In genomic region chr6:44222987-44223470, GRCh38 we compare ENCODE assay signal across 1 cellular context.
TF ChIP-seq lines count a peak whose summit lies in the region.

No MANE protein-coding gene starts in this region.

TF ChIP-seq in HepG2, 621 proteins besides CTCF, POLR2A, EP300 and RAD21:
- 0 out of 2 replicates have a peak, but pooled peaks have one; percentile 16 for TF ChIP-seq PCBP1 (IDR thresholded peaks at IDR 0.05; ENCODE audit: borderline replicate concordance, low read depth, low read length)
- no peak for TF ChIP-seq CENPX (CRISPR knock-in tag; IDR thresholded peaks at IDR 0.05)
- no peak for TF ChIP-seq AGO2 (optimal IDR thresholded peaks at IDR 0.05; ENCODE audit: low read depth, low read length)
- 0 out of 2 replicates have a peak, but pooled peaks have one; percentile 13 for TF ChIP-seq ZNF501 (CRISPR knock-in tag; IDR thresholded peaks at IDR 0.05)
- TF ChIP-seq ZNF83 (CRISPR knock-in tag; IDR thresholded peaks at IDR 0.05; ENCODE audit: borderline replicate concordance) = no peak; the same call in 1 of the 2 replicates
- peak; percentile 42 for TF ChIP-seq SRSF1 (optimal IDR thresholded peaks at IDR 0.05; ENCODE audit: low read depth, low read length)
- no peak for TF ChIP-seq ZNF431 (CRISPR knock-in tag; IDR thresholded peaks at IDR 0.05; ENCODE audit: borderline replicate concordance, low read depth)
- TF ChIP-seq SAFB2 (CRISPR knock-in tag; IDR thresholded peaks at IDR 0.05; ENCODE audit: borderline replicate concordance, low read depth) = 0 out of 2 replicates have a peak, but pooled peaks have one; percentile 0
- TF ChIP-seq ONECUT2 (CRISPR knock-in tag; IDR thresholded peaks at IDR 0.05) = no peak
- TF ChIP-seq ZSCAN5A (CRISPR knock-in tag; IDR thresholded peaks at IDR 0.05; ENCODE audit: borderline replicate concordance) = no peak
- no peak for TF ChIP-seq PAWR (CRISPR knock-in tag; IDR thresholded peaks at IDR 0.05; ENCODE audit: borderline replicate concordance)
- TF ChIP-seq ZKSCAN5 (CRISPR knock-in tag; IDR thresholded peaks at IDR 0.05) = 0 out of 2 replicates have a peak, but pooled peaks have one; percentile 30
- TF ChIP-seq KDM5B (CRISPR knock-in tag; IDR thresholded peaks at IDR 0.05; ENCODE audit: borderline replicate concordance) = 0 out of 2 replicates have a peak, but pooled peaks have one; percentile 7
- no peak for TF ChIP-seq ZNF124 (CRISPR knock-in tag; IDR thresholded peaks at IDR 0.05)
- peak; percentile 21; the same call in 1 of the 2 replicates for TF ChIP-seq HNF1B (CRISPR knock-in tag; IDR thresholded peaks at IDR 0.05)
- TF ChIP-seq KLF13 (CRISPR knock-in tag; IDR thresholded peaks at IDR 0.05) = 0 out of 2 replicates have a peak, but pooled peaks have one; percentile 26
- TF ChIP-seq EED (CRISPR knock-in tag; IDR thresholded peaks at IDR 0.05) = peak; percentile 45; the same call in 1 of the 2 replicates
- TF ChIP-seq DBP (CRISPR knock-in tag; IDR thresholded peaks at IDR 0.05; ENCODE audit: not compliant biosample characterization) = no peak
- no peak for TF ChIP-seq ZNF670 (CRISPR knock-in tag; IDR thresholded peaks at IDR 0.05; ENCODE audit: borderline replicate concordance)
- 0 out of 2 replicates have a peak, but pooled peaks have one; percentile 48 for TF ChIP-seq ZNF704 (CRISPR knock-in tag; IDR thresholded peaks at IDR 0.05; ENCODE audit: borderline replicate concordance)
- TF ChIP-seq RNF2 (conservative IDR thresholded peaks at IDR 0.05; ENCODE audit: low read depth) = no peak
- 0 out of 2 replicates have a peak, but pooled peaks have one; percentile 11 for TF ChIP-seq ZNF563 (CRISPR knock-in tag; IDR thresholded peaks at IDR 0.05)
- no peak; the same call in 1 of the 2 replicates for TF ChIP-seq ZNF607 (CRISPR knock-in tag; IDR thresholded peaks at IDR 0.05; ENCODE audit: borderline replicate concordance)
- 0 out of 2 replicates have a peak, but pooled peaks have one; percentile 30 for TF ChIP-seq ZNF225 (CRISPR knock-in tag; IDR thresholded peaks at IDR 0.05)
- 0 out of 2 replicates have a peak, but pooled peaks have one; percentile 7 for TF ChIP-seq KLF15 (CRISPR knock-in tag; IDR thresholded peaks at IDR 0.05; ENCODE audit: borderline replicate concordance)
- 0 out of 2 replicates have a peak, but pooled peaks have one; percentile 59 for TF ChIP-seq BRD4 (CRISPR knock-in tag; IDR thresholded peaks at IDR 0.05)
- 0 out of 2 replicates have a peak, but pooled peaks have one; percentile 1 for TF ChIP-seq FOXP4 (CRISPR knock-in tag; IDR thresholded peaks at IDR 0.05)
